Comparison of ENCODE assay signal across 1 cellular context in the genomic region with DNA sequence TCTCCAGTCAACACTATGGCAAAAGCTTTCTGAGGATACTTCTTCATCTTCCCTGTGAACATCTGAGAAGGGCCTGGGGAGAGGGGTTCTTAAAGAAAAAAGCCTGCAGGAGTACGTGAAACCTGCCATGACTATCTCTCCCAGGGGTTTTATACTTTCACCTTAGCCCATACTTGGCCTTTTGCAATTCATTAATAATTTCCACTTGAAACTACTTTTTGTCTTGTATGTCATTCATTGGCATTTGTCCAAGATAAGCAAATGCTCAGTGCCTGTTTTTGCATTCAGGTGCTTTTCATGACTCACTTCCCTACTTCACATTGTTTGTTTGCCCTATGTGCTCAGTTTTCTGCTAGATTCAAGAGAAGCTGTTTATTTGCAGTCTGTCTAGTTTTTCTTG.
TF ChIP-seq lines count a peak whose summit lies in the region.

No MANE protein-coding gene starts in this region.

TF ChIP-seq in HEK293, 187 proteins besides CTCF, POLR2A, EP300 and RAD21 (continued from another document):
- TF ChIP-seq PATZ1 (tag by site-specific recombination; IDR thresholded peaks at IDR 0.05) (no peak), BCL6B (tag by site-specific recombination; IDR thresholded peaks at IDR 0.05) (no peak), ZNF302 (tag by site-specific recombination; IDR thresholded peaks at IDR 0.05; ENCODE audit: low read depth) (no peak), HOXA7 (CRISPR knock-in tag; IDR thresholded peaks at IDR 0.05; ENCODE audit: borderline replicate concordance) (no peak)
